Comparison of ENCODE assay signal across 18 cellular contexts in the genomic region with DNA sequence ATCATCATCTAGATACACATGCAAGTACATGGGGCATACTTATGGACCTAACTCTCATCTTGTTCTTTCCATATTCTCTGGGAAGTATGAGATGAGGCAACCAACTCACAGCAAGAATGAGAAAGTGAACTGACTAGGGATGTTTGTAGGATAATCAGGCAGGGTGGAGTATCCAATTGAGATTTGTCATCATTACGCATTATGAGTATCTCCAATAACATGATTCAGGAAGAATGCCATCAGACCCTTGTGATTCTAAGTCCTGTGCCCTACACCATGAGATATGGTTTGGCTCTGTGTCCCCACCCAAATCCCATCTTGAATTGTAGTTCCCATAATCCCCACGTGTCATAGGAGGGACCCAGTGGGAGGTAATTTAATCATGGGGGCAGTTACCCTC.
"Had no signal": no experiment of that assay in that cellular context is flagged by ENCODE, and none has a peak within 500 bp of the region (broad histone marks: within the 10 kb centered on the region; RNA-seq: fewer than 3 reads in every experiment).

No MANE protein-coding gene starts in this region.

- ATAC-seq: activated CD8-positive, alpha-beta T cell treated with anti-CD3 and anti-CD28 coated beads for 36 hours; activated T-cell treated with anti-CD3 and anti-CD28 coated beads, Interleukin-2, amount 50 U/mL, for 72 hours; Right ventricle myocardium inferior had no signal

- DNase-seq: activated CD4-positive, alpha-beta T cell treated with anti-CD3 and anti-CD28 coated beads for 4 hours; activated CD8-positive, alpha-beta memory T cell treated with anti-CD3 and anti-CD28 coated beads, Interleukin-2, amount 50 U/mL, for 4 hours; activated CD8-positive, alpha-beta T cell treated with anti-CD3 and anti-CD28 coated beads for 36 hours; activated gamma-delta T cell treated with Interleukin-2 at 50 U/mL for 16 hours; activated naive CD4-positive, alpha-beta T cell treated with anti-CD3 and anti-CD28 coated beads, Interleukin-2, amount 10 ng/mL, durations not matched to agents 7 days and 5 days; activated naive CD8-positive, alpha-beta T cell treated with anti-CD3 and anti-CD28 coated beads for 36 hours; activated T-cell treated with anti-CD3 and anti-CD28 coated beads, Interleukin-2, amount 50 U/mL, for 72 hours; anterior cingulate cortex; Karpas-422; NCI-H1105 treated with DMSO at 0.1 percent for 48 hours; NCI-H1436 treated with DMSO at 0.1 percent for 48 hours; NCI-H187; NCI-H2081; NCI-H510A treated with DMSO at 0.1 percent for 48 hours; SK-N-SH; T-helper 1 cell; WERI-Rb-1 had no signal

- H3K36me3 ChIP-seq: WERI-Rb-1 had no signal
